Comparison of ENCODE assay signal across 8 cellular contexts in the genomic region with DNA sequence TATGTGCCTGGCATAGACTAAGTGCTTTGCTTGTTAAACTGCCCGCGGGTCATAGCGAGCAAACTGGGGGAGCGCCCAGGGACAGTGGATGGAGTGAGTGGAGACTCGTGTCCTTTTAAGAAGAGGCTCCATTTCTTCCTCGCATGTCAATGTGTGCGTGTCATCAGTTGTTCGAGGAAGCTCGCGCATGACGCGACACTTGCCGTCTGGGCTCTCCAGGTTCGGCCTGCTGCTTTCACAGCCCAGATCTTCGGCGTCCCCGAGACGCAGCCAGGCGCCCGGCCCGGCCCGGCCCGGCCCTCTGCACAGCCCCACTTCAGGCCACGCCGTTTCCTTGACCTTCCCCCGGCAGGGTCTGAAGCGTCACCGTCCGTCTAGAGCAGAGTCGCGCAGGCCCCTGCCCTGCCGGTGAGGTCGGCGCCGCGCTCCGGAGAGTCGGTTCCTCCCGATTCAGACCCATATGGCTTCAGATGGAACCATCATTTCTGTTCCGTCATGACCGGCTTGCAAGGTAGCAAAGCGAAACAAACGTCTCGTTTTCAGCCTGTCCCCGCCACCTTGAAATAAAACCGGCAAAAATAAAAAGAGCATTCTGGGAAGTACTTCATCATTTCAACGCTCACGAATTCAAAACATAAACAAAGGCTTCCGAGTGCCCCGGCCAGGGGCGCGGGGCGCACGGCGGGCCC. TPM values are rescaled to one million over a fixed set of nuclear protein-coding genes. Genes with fewer than 3 reads are reported as not detected.
DNase-seq lines count a peak whose midpoint lies in the region; ATAC-seq and TF ChIP-seq lines count a peak whose summit lies in the region.

No MANE protein-coding gene starts in this region.

- peak overlapping the region; percentile 52 for H3K4me3 ChIP-seq in AG09309 (ENCODE audit: control insufficient read depth, low read depth, low read length)
- peak overlapping the region; percentile 42 to 56 for H3K4me3 ChIP-seq in Panc1 (ENCODE audit: low read depth in 2 of 2, low read length in 2 of 2)
- peak overlapping the region; percentile 47 for H3K4me3 ChIP-seq in choroid plexus epithelial cell (ENCODE audit: low read depth, low read length)
- peak overlapping the region; percentile 59 for H3K4me3 ChIP-seq in smooth muscle cell

- H3K9me3 ChIP-seq in Panc1 (ENCODE audit: control insufficient read depth, insufficient read depth, low read depth, low read length), result no peaks in the 10 kb centered on the region
- H3K9me3 ChIP-seq in smooth muscle cell (replicated peaks; ENCODE audit: low read depth), result no peaks in the 10 kb centered on the region

- no TSS peak for BruUV-seq in Panc1 (replicated peaks; lab: Mats Ljungman, UMichigan)

- no peak for DNase-seq in AG09309 (ENCODE audit: low read depth)
- DNase-seq in Panc1 (ENCODE audit: low read depth, low spot score), result no peak
- peak; percentile 24 for DNase-seq in choroid plexus epithelial cell (ENCODE audit: low read depth)
- no peak for DNase-seq in smooth muscle cell (lab: John Stamatoyannopoulos, UW; ENCODE audit: unreplicated experiment)
- no peak for DNase-seq in stimulated activated CD4-positive, alpha-beta T cell treated with anti-CD3 and anti-CD28 coated beads, Interleukin-1b, Interleukin-23, amount 100 ng/mL, for 48 hours

- intact Hi-C loops in Panc1 (cut with micrococcal nuclease; ENCODE audit: unreplicated experiment), result no loop called here

- ATAC-seq in GM18909 (IDR thresholded peaks at IDR 0.05; ENCODE audit: poor library complexity, unreplicated experiment), result peak; percentile 43
- ATAC-seq in Panc1, result peak; percentile 63
- no peak for ATAC-seq in GM21390 (IDR thresholded peaks at IDR 0.05; ENCODE audit: unreplicated experiment)

- TF ChIP-seq CTCF in AG09309 (IDR thresholded peaks at IDR 0.05; ENCODE audit: control insufficient read depth, insufficient read depth, low read depth, low read length, missing control alignments) (no peak), Panc1 (IDR thresholded peaks at IDR 0.05) (no peak), choroid plexus epithelial cell (conservative IDR thresholded peaks at IDR 0.05; ENCODE audit: low read depth, low read length) (no peak), smooth muscle cell (IDR thresholded peaks at IDR 0.05; ENCODE audit: borderline replicate concordance, insufficient read depth, poor library complexity, severe bottlenecking) (no peak)

- CTCF ChIA-PET in Panc1 (lab: Charles Lee), result no interaction called here

- in situ Hi-C loops in Panc1 (cut with HindIII; ENCODE audit: low pct_unique_long_range_greater_than_20kb, low sequenced_read_pairs), result no loop called here

- H3K4me1 ChIP-seq in Panc1 (ENCODE audit: control insufficient read depth, insufficient read depth, low read length) (no peaks in the 10 kb centered on the region), smooth muscle cell (ENCODE audit: low read depth) (peaks cover 12% of the 10 kb centered on the region)

- H3K27me3 ChIP-seq in Panc1 (ENCODE audit: control insufficient read depth, insufficient read depth, low read length) (peaks cover 20% of the 10 kb centered on the region), layer of hippocampus (ENCODE audit: control insufficient read depth, insufficient read depth, low read length) (peaks cover 8% of the 10 kb centered on the region), smooth muscle cell (ENCODE audit: low read depth) (peaks cover 92% of the 10 kb centered on the region)

- peak overlapping the region; percentile 52 for H3K9ac ChIP-seq in smooth muscle cell (ENCODE audit: low read depth)

- H3K79me2 ChIP-seq in smooth muscle cell (ENCODE audit: low read depth), result no peaks in the 10 kb centered on the region

- peaks cover 6% of the 10 kb centered on the region for H3F3A ChIP-seq in smooth muscle cell (ENCODE audit: low read depth)

- H3K27ac ChIP-seq in Panc1 (ENCODE audit: low read length), result no peak overlapping the region
- H3K27ac ChIP-seq in layer of hippocampus (ENCODE audit: low read depth, low read length), result peak overlapping the region; percentile 46
- H3K27ac ChIP-seq in smooth muscle cell (ENCODE audit: low read depth), result no peak overlapping the region

- peak overlapping the region; percentile 91 for H3K4me2 ChIP-seq in smooth muscle cell

- H4K20me1 ChIP-seq in smooth muscle cell (ENCODE audit: low read depth), result no peaks in the 10 kb centered on the region

- POLR2A ChIA-PET in Panc1 (lab: Charles Lee), result no interaction called here

- peak overlapping the region; percentile 87 for H2AFZ ChIP-seq in smooth muscle cell (ENCODE audit: low read depth)

- 3% methylated on average over 47 of the region's 55 CpGs for WGBS in smooth muscle cell (ENCODE audit: low lambda C conversion rate)

- H3K36me3 ChIP-seq in Panc1 (ENCODE audit: control insufficient read depth, insufficient read depth, low read length) (no peaks in the 10 kb centered on the region), smooth muscle cell (ENCODE audit: low read depth) (no peaks in the 10 kb centered on the region)

RNA-seq across cellular contexts. Expression of gene ARHGEF7, which starts 0.6 kb away (rescaled TPM):
- 36.4 TPM for total RNA-seq in Panc1 (2021; ENCODE audit: unreplicated experiment)
- polyA plus RNA-seq in Panc1 (2012; ENCODE audit: insufficient read length), result 25.2 TPM
- 21.9 and 32.4 TPM in 2 replicates for total RNA-seq in smooth muscle cell
- 13.8 and 23.6 TPM in 2 replicates for polyA plus RNA-seq in smooth muscle cell
